Comparison of ENCODE assay signal across 31 cellular contexts in genomic region chr9:34370335-34370969, GRCh38. TPM values are rescaled to one million over a fixed set of nuclear protein-coding genes. Genes with fewer than 3 reads are reported as not detected.
DNase-seq lines count a peak whose midpoint lies in the region; ATAC-seq, FAIRE-seq and TF ChIP-seq lines count a peak whose summit lies in the region.
"Had no signal": no experiment of that assay in that cellular context is flagged by ENCODE, and none has a peak within 500 bp of the region (broad histone marks: within the 10 kb centered on the region; RNA-seq: fewer than 3 reads in every experiment).

No MANE protein-coding gene starts in this region.

- H3K4me1 ChIP-seq in astrocyte (ENCODE audit: insufficient read depth, low read length) (no peaks in the 10 kb centered on the region), lower lobe of right lung (peaks cover 7% of the 10 kb centered on the region), mammary epithelial cell (ENCODE audit: insufficient read depth, low read length) (peaks cover 7% of the 10 kb centered on the region)
- H3K4me1 ChIP-seq: uterus had no signal

- H4K20me1 ChIP-seq in astrocyte (ENCODE audit: insufficient read depth, low read length) (no peaks in the 10 kb centered on the region), mammary epithelial cell (ENCODE audit: insufficient read depth, low read length) (no peaks in the 10 kb centered on the region)
- H4K20me1 ChIP-seq: BLaER1 treated with 17β-estradiol and CSF1 and Interleukin-3, amounts not matched to agents 10 nM and 100 nM had no signal

- ATAC-seq in activated CD4-positive, alpha-beta T cell treated with anti-CD3 and anti-CD28 coated beads for 36 hours = peak; percentile 19
- ATAC-seq in lower lobe of right lung (no peak), HG02759 (IDR thresholded peaks at IDR 0.05; ENCODE audit: unreplicated experiment) (no peak)
- ATAC-seq: PC-3 had no signal

- H2AFZ ChIP-seq in astrocyte (ENCODE audit: low read depth, low read length) = no peak overlapping the region
- no peak overlapping the region for H2AFZ ChIP-seq in mammary epithelial cell (ENCODE audit: low read depth, low read length)

- in situ Hi-C loops in mammary epithelial cell (cut with MboI; ENCODE audit: low sequenced_read_pairs in 2 of 2) = loop anchor here in 1 of 2 donors (10.0 kb wide), 2 partner anchors 116 to 296 kb away; no protein-coding TSS in a partner anchor

- H3K4me3 Mint-ChIP-seq in activated CD4-positive, alpha-beta T cell treated with anti-CD3 and anti-CD28 coated beads for 36 hours = no peak overlapping the region
- H3K4me3 Mint-ChIP-seq in astrocyte (ENCODE audit: unreplicated experiment) = no peak overlapping the region
- H3K4me3 Mint-ChIP-seq: activated CD4-positive, alpha-beta T cell treated with anti-CD3 and anti-CD28 coated beads, Interleukin-2, amount 10 ng/mL, durations not matched to agents 7 days and 5 days; mesothelial cell of epicardium; nephron progenitor cell had no signal

- dilution Hi-C loops in mammary epithelial cell (cut with HindIII; ENCODE audit: low sequenced_read_pairs) = loop anchor here (25.0 kb wide), 1 partner anchor 433 kb away; no protein-coding TSS in a partner anchor

- no TSS peak for BruUV-seq in mammary epithelial cell (replicated peaks; lab: Mats Ljungman, UMichigan)

- no peak for DNase-seq in activated CD4-positive, alpha-beta T cell treated with anti-CD3 and anti-CD28 coated beads for 36 hours
- DNase-seq in activated CD4-positive, alpha-beta T cell treated with anti-CD3 and anti-CD28 coated beads, Interleukin-2, amount 50 U/mL, for 4 hours = no peak
- DNase-seq in astrocyte (ENCODE audit: low read depth) = no peak
- DNase-seq in lower lobe of right lung = no peak
- no peak for DNase-seq in skeletal muscle cell (ENCODE audit: low read depth)
- DNase-seq in T-helper 2 cell = no peak
- DNase-seq in mammary epithelial cell = no peak
- DNase-seq: activated CD4-positive, alpha-beta T cell treated with anti-CD3 and anti-CD28 coated beads, Interleukin-2, amount 10 ng/mL, durations not matched to agents 7 days and 5 days; activated gamma-delta T cell; amygdala; dermis blood vessel endothelial cell; GOT3; Kasumi-1; NCI-H1092 treated with DMSO at 0.1 percent for 48 hours; NCI-H2029; NCI-H226; nephron progenitor cell; PC-3; substantia nigra; uterus had no signal

- H3K9me3 Mint-ChIP-seq in activated CD4-positive, alpha-beta T cell treated with anti-CD3 and anti-CD28 coated beads for 36 hours (ENCODE audit: low read depth) = peaks cover 4% of the 10 kb centered on the region
- peaks cover 19% of the 10 kb centered on the region for H3K9me3 Mint-ChIP-seq in astrocyte (ENCODE audit: unreplicated experiment)

- H3K79me2 ChIP-seq in astrocyte (ENCODE audit: insufficient read depth, low read length) = no peaks in the 10 kb centered on the region
- H3K79me2 ChIP-seq in mammary epithelial cell (ENCODE audit: insufficient read depth, low read length) = peaks cover 38% of the 10 kb centered on the region

- FAIRE-seq in astrocyte (lab: Jason Lieb, UNC) = no peak
- FAIRE-seq: D721Med, frontal cortex, HTR-8/SVneo, keratinocyte had no signal

- peaks cover 15% of the 10 kb centered on the region for H3K9me3 ChIP-seq in astrocyte (ENCODE audit: insufficient read depth, low read depth, low read length)
- no peaks in the 10 kb centered on the region for H3K9me3 ChIP-seq in lower lobe of right lung
- peaks cover 4% of the 10 kb centered on the region for H3K9me3 ChIP-seq in mammary epithelial cell (replicated peaks; ENCODE audit: insufficient read depth, low read length)
- H3K9me3 ChIP-seq: uterus had no signal

- intact Hi-C loops in activated CD4-positive, alpha-beta T cell treated with anti-CD3 and anti-CD28 coated beads for 36 hours (cut with DNase I, micrococcal nuclease) = no loop called here
- intact Hi-C loops in lower lobe of right lung (cut with DNase I) (no loop called here), mammary epithelial cell (cut with micrococcal nuclease) (loop anchor here (10.0 kb wide), 1 partner anchor 556 kb away; the partner anchor contains the start of gene UBE2R2)

- H3K27ac ChIP-seq in astrocyte (ENCODE audit: low read depth, low read length) (no peak overlapping the region), lower lobe of right lung (no peak overlapping the region), mammary epithelial cell (ENCODE audit: insufficient read depth, low read depth, low read length) (no peak overlapping the region)
- H3K27ac ChIP-seq: 22Rv1; BLaER1 treated with 17β-estradiol and CSF1 and Interleukin-3, amounts not matched to agents 10 nM and 100 nM; cardiac muscle cell; epithelial cell of prostate; uterus had no signal

- H3K27me3 Mint-ChIP-seq in activated CD4-positive, alpha-beta T cell treated with anti-CD3 and anti-CD28 coated beads for 36 hours = no peaks in the 10 kb centered on the region
- peaks cover 3% of the 10 kb centered on the region for H3K27me3 Mint-ChIP-seq in astrocyte (ENCODE audit: low read depth, unreplicated experiment)
- H3K27me3 Mint-ChIP-seq: activated CD4-positive, alpha-beta T cell treated with anti-CD3 and anti-CD28 coated beads, Interleukin-2, amount 10 ng/mL, durations not matched to agents 7 days and 5 days; progenitor cell of endocrine pancreas had no signal

- POLR2A ChIA-PET in activated CD4-positive, alpha-beta T cell treated with anti-CD3 and anti-CD28 coated beads for 36 hours (lab: Charles Lee) = no interaction called here

- peak overlapping the region; percentile 58 for H3K4me2 ChIP-seq in astrocyte (ENCODE audit: low read length)
- no peak overlapping the region for H3K4me2 ChIP-seq in mammary epithelial cell (ENCODE audit: insufficient read depth, low read depth, low read length)
- H3K4me2 ChIP-seq: BLaER1 treated with 17β-estradiol and CSF1 and Interleukin-3, amounts not matched to agents 10 nM and 100 nM had no signal

- H3K36me3 ChIP-seq in astrocyte (ENCODE audit: insufficient read depth, low read length) = no peaks in the 10 kb centered on the region
- H3K36me3 ChIP-seq in lower lobe of right lung = peaks cover 6% of the 10 kb centered on the region
- H3K36me3 ChIP-seq in mammary epithelial cell (ENCODE audit: insufficient read depth, low read length) = peaks cover 8% of the 10 kb centered on the region
- H3K36me3 ChIP-seq: cardiac muscle cell, uterus had no signal

- CTCF ChIA-PET in activated CD4-positive, alpha-beta T cell treated with anti-CD3 and anti-CD28 coated beads for 36 hours (lab: Charles Lee) = no interaction called here
- CTCF ChIA-PET in mammary epithelial cell (lab: Charles Lee; ENCODE audit: low non-redundant PET) = no interaction called here

- no peak for TF ChIP-seq CTCF in astrocyte (IDR thresholded peaks at IDR 0.05; ENCODE audit: insufficient read depth, low read depth, low read length)
- no peak for TF ChIP-seq CTCF in lower lobe of right lung (IDR thresholded peaks at IDR 0.05)
- TF ChIP-seq CTCF in mammary epithelial cell (conservative IDR thresholded peaks at IDR 0.05 in 1 of 2, IDR thresholded peaks at IDR 0.05 in 1 of 2; ENCODE audit: extremely low read depth in 1 of 2, insufficient read depth in 1 of 2, low read depth in 1 of 2, low read length in 2 of 2) = no peak

- H3K27me3 ChIP-seq in astrocyte (ENCODE audit: insufficient read depth, low read length) = no peaks in the 10 kb centered on the region
- H3K27me3 ChIP-seq in lower lobe of right lung (ENCODE audit: low read depth) = no peaks in the 10 kb centered on the region
- no peaks in the 10 kb centered on the region for H3K27me3 ChIP-seq in mammary epithelial cell (ENCODE audit: insufficient read depth, low read length)
- H3K27me3 ChIP-seq: BLaER1 treated with 17β-estradiol and CSF1 and Interleukin-3, amounts not matched to agents 10 nM and 100 nM; uterus had no signal

- H3K9ac ChIP-seq in astrocyte (ENCODE audit: low read length) (no peak overlapping the region), mammary epithelial cell (ENCODE audit: insufficient read depth, low read length) (no peak overlapping the region)
- H3K9ac ChIP-seq: BLaER1 treated with 17β-estradiol and CSF1 and Interleukin-3, amounts not matched to agents 10 nM and 100 nM had no signal

- peaks cover 23% of the 10 kb centered on the region for H3K36me3 Mint-ChIP-seq in activated CD4-positive, alpha-beta T cell treated with anti-CD3 and anti-CD28 coated beads for 36 hours (ENCODE audit: low read depth)
- peaks cover 35% of the 10 kb centered on the region for H3K36me3 Mint-ChIP-seq in astrocyte (ENCODE audit: low read depth, unreplicated experiment)

- peaks cover 3% of the 10 kb centered on the region for H3K4me1 Mint-ChIP-seq in activated CD4-positive, alpha-beta T cell treated with anti-CD3 and anti-CD28 coated beads for 36 hours
- peaks cover 3% of the 10 kb centered on the region for H3K4me1 Mint-ChIP-seq in astrocyte (ENCODE audit: low read depth, unreplicated experiment)

- H3K27ac Mint-ChIP-seq in activated CD4-positive, alpha-beta T cell treated with anti-CD3 and anti-CD28 coated beads for 36 hours = no peak overlapping the region
- no peak overlapping the region for H3K27ac Mint-ChIP-seq in astrocyte (ENCODE audit: unreplicated experiment)
- H3K27ac Mint-ChIP-seq: activated CD4-positive, alpha-beta T cell treated with anti-CD3 and anti-CD28 coated beads, Interleukin-2, amount 10 ng/mL, durations not matched to agents 7 days and 5 days; mesothelial cell of epicardium; nephron progenitor cell; progenitor cell of endocrine pancreas had no signal

- H3K4me3 ChIP-seq in astrocyte (ENCODE audit: insufficient read depth, low read depth, low read length) = no peak overlapping the region
- peak overlapping the region; percentile 23 for H3K4me3 ChIP-seq in lower lobe of right lung
- peak overlapping the region; percentile 27 for H3K4me3 ChIP-seq in skeletal muscle cell (ENCODE audit: low read depth, low read length)
- H3K4me3 ChIP-seq in mammary epithelial cell (replicated peaks in 1 of 3; ENCODE audit: insufficient read depth in 1 of 3, low read depth in 2 of 3, low read length in 3 of 3) = no peak overlapping the region
- H3K4me3 ChIP-seq: cardiac muscle cell, uterus had no signal

- 89% methylated on average over 11 of the region's 23 CpGs for WGBS in mammary epithelial cell (ENCODE audit: low coverage, missing lambda C conversion rate)

RNA-seq across cellular contexts. Expression of gene MYORG, which starts 6.2 kb away (rescaled TPM):
- 1 to 10 TPM; 2.2 to 2.3 TPM for total RNA-seq in activated CD4-positive, alpha-beta T cell treated with anti-CD3 and anti-CD28 coated beads for 36 hours
- total RNA-seq in astrocyte = 6.9 and 7.3 TPM in 2 replicates
- 4.8 TPM for total RNA-seq in lower lobe of right lung
- total RNA-seq in mammary epithelial cell = 10 to 100 TPM; 23.8 to 35.0 TPM
- polyA plus RNA-seq in mammary epithelial cell = 7.5 TPM
- polyA minus RNA-seq in mammary epithelial cell = 26.8 TPM

RNA-seq across cellular contexts. Expression of gene NUDT2, which starts 41.1 kb away (rescaled TPM):
- 10 to 100 TPM; 14.9 to 22.9 TPM for total RNA-seq in activated CD4-positive, alpha-beta T cell treated with anti-CD3 and anti-CD28 coated beads for 36 hours
- total RNA-seq in astrocyte = 12.8 and 12.9 TPM in 2 replicates
- total RNA-seq in lower lobe of right lung = 13.5 TPM
- total RNA-seq in mammary epithelial cell = 10 to 100 TPM; 17.8 to 22.9 TPM
- 60.3 TPM for polyA plus RNA-seq in mammary epithelial cell
- polyA minus RNA-seq in mammary epithelial cell = 15.3 TPM

RNA-seq across cellular contexts. Expression of gene KIF24, which starts 41.4 kb away (rescaled TPM):
- 1 to 10 TPM; 5.9 to 7.7 TPM for total RNA-seq in activated CD4-positive, alpha-beta T cell treated with anti-CD3 and anti-CD28 coated beads for 36 hours
- 0.79 and 0.86 TPM in 2 replicates for total RNA-seq in astrocyte
- total RNA-seq in lower lobe of right lung = 1.4 TPM
- 1 to 10 TPM; 1.3 to 3.9 TPM for total RNA-seq in mammary epithelial cell
- 3.4 TPM for polyA plus RNA-seq in mammary epithelial cell
- 11.4 TPM for polyA minus RNA-seq in mammary epithelial cell

Comparison
In these comparisons a context has a peak if more than half of its experiments do, and no peak if none do; other contexts are left out.
1. H3K4me3 ChIP-seq: peak in lower lobe of right lung (single experiment) and skeletal muscle cell (single experiment); none in astrocyte (single experiment) and mammary epithelial cell (0 of 3).